8 cellular contexts compared by ENCODE assay signal in genomic region chrX:71067727-71068051, GRCh38. TPM values are rescaled to one million over a fixed set of nuclear protein-coding genes. Genes with fewer than 3 reads are reported as not detected.
DNase-seq lines count a peak whose midpoint lies in the region; ATAC-seq, FAIRE-seq and TF ChIP-seq lines count a peak whose summit lies in the region.

No MANE protein-coding gene starts in this region.

- ATAC-seq in HG02852 (IDR thresholded peaks at IDR 0.05; ENCODE audit: unreplicated experiment) (peak; percentile 0), GM19328 (IDR thresholded peaks at IDR 0.05; ENCODE audit: unreplicated experiment) (no peak)

- peaks cover 12% of the 10 kb centered on the region for H3K36me3 Mint-ChIP-seq in activated naive CD8-positive, alpha-beta T cell treated with anti-CD3 and anti-CD28 coated beads for 36 hours

- H4K20me1 ChIP-seq in BLaER1 (no peaks in the 10 kb centered on the region), keratinocyte (ENCODE audit: control insufficient read depth, extremely low read depth, insufficient read depth, low read length) (no peaks in the 10 kb centered on the region)

- no peak for TF ChIP-seq EP300 in stomach (IDR thresholded peaks at IDR 0.05)

- no peaks in the 10 kb centered on the region for H3K9me1 ChIP-seq in keratinocyte (ENCODE audit: control insufficient read depth, extremely low read depth, insufficient read depth, low read length)

- in situ Hi-C loops in ACHN (cut with HindIII; ENCODE audit: low pct_ligation_motif_present, low pct_unique_long_range_greater_than_20kb, low sequenced_read_pairs): no loop called here

- peak overlapping the region; percentile 52 for H3K27ac ChIP-seq in BLaER1
- peak overlapping the region; percentile 66 for H3K27ac ChIP-seq in keratinocyte (ENCODE audit: control insufficient read depth, insufficient read depth, low read length)
- H3K27ac ChIP-seq in stomach: peak overlapping the region; percentile 81 to 90 (median 84)

- peaks cover 32% of the 10 kb centered on the region for H3K79me2 ChIP-seq in keratinocyte (ENCODE audit: control insufficient read depth, insufficient read depth, low read length)

- H3K4me1 ChIP-seq in BLaER1: peaks cover 4% of the 10 kb centered on the region; the same call in 1 of the 2 replicates
- H3K4me1 ChIP-seq in keratinocyte (ENCODE audit: control insufficient read depth, extremely low read depth, insufficient read depth, low read length): peaks cover 4% of the 10 kb centered on the region
- H3K4me1 ChIP-seq in stomach: peaks cover 0 to 17% (median 6%) of the 10 kb centered on the region in 4 donors

- FAIRE-seq in keratinocyte (lab: Jason Lieb, UNC): no peak

- intact Hi-C loops in stomach (cut with DNase I; ENCODE audit: low total_unique reads): no loop called here

- TF ChIP-seq POLR2A in stomach (IDR thresholded peaks at IDR 0.05): no peak

- no peak for DNase-seq in activated naive CD8-positive, alpha-beta T cell treated with anti-CD3 and anti-CD28 coated beads for 36 hours
- DNase-seq in keratinocyte (ENCODE audit: low read depth, low spot score) (no peak), stomach (no peak), inferior parietal cortex (ENCODE audit: extremely low spot score) (no peak), ACHN (no peak)

- peaks cover 23% of the 10 kb centered on the region for H3K27me3 ChIP-seq in BLaER1
- H3K27me3 ChIP-seq in keratinocyte (ENCODE audit: control insufficient read depth, extremely low read depth, insufficient read depth, low read length): no peaks in the 10 kb centered on the region
- peaks cover 0 to 4% (median 0%) of the 10 kb centered on the region in 3 donors for H3K27me3 ChIP-seq in stomach

- H3K9me3 ChIP-seq in BLaER1 (no peaks in the 10 kb centered on the region), keratinocyte (ENCODE audit: control insufficient read depth, low read depth, low read length) (no peaks in the 10 kb centered on the region), stomach (no peaks in the 10 kb centered on the region)

- H3K4me3 Mint-ChIP-seq in activated naive CD8-positive, alpha-beta T cell treated with anti-CD3 and anti-CD28 coated beads for 36 hours: peak overlapping the region; percentile 99

- peak overlapping the region; percentile 64 for H3K4me2 ChIP-seq in BLaER1
- peak overlapping the region; percentile 43 for H3K4me2 ChIP-seq in keratinocyte (ENCODE audit: control insufficient read depth, extremely low read depth, insufficient read depth, low read depth, low read length)

- H2AFZ ChIP-seq in keratinocyte (ENCODE audit: control insufficient read depth, low read length): peak overlapping the region; percentile 61

- 1 to 40% (median 8%) methylated on average over 11 of the region's 11 CpGs for WGBS in stomach, 5 donors

- peak overlapping the region; percentile 97 for H3K27ac Mint-ChIP-seq in activated naive CD8-positive, alpha-beta T cell treated with anti-CD3 and anti-CD28 coated beads for 36 hours

- peak overlapping the region; percentile 73 for H3K4me3 ChIP-seq in BLaER1
- H3K4me3 ChIP-seq in keratinocyte (ENCODE audit: control insufficient read depth in 2 of 3, extremely low read depth in 1 of 3, insufficient read depth in 2 of 3, low read depth in 1 of 3, low read length in 3 of 3): peak overlapping the region; percentile 53 to 68 (median 57)
- peak overlapping the region; percentile 54 to 63 (median 59) for H3K4me3 ChIP-seq in stomach

- TF ChIP-seq CTCF in keratinocyte (optimal IDR thresholded peaks at IDR 0.05 in 1 of 3, IDR thresholded peaks at IDR 0.05 in 1 of 3, conservative IDR thresholded peaks at IDR 0.05 in 1 of 3; ENCODE audit: extremely low read depth in 1 of 3, insufficient read depth in 2 of 3, low read length in 3 of 3) (no peak), stomach (IDR thresholded peaks at IDR 0.05) (no peak)

- no peaks in the 10 kb centered on the region for H3K27me3 Mint-ChIP-seq in activated naive CD8-positive, alpha-beta T cell treated with anti-CD3 and anti-CD28 coated beads for 36 hours

- peak overlapping the region; percentile 79 for H3K9ac ChIP-seq in BLaER1
- H3K9ac ChIP-seq in keratinocyte (ENCODE audit: control insufficient read depth, extremely low read depth, insufficient read depth, low read length): peak overlapping the region; percentile 72

- H3K4me1 Mint-ChIP-seq in activated naive CD8-positive, alpha-beta T cell treated with anti-CD3 and anti-CD28 coated beads for 36 hours: peaks cover 11% of the 10 kb centered on the region

- H3K36me3 ChIP-seq in BLaER1: peaks cover 4% of the 10 kb centered on the region
- no peaks in the 10 kb centered on the region for H3K36me3 ChIP-seq in keratinocyte (ENCODE audit: control insufficient read depth in 2 of 2, extremely low read depth in 1 of 2, insufficient read depth in 2 of 2, low read length in 2 of 2)
- H3K36me3 ChIP-seq in stomach: peaks cover 0 to 3% (median 1%) of the 10 kb centered on the region in 4 donors

- dilution Hi-C loops in keratinocyte (cut with MboI; ENCODE audit: extremely low pct_ligation_motif_present, low sequenced_read_pairs): no loop called here

- H3K9me3 Mint-ChIP-seq in activated naive CD8-positive, alpha-beta T cell treated with anti-CD3 and anti-CD28 coated beads for 36 hours: no peaks in the 10 kb centered on the region

RNA-seq across cellular contexts. Expression of gene SNX12, which starts 0.4 kb away (rescaled TPM):
- total RNA-seq in activated naive CD8-positive, alpha-beta T cell treated with anti-CD3 and anti-CD28 coated beads for 36 hours: 10 to 100 TPM; 44.4 to 44.8 TPM
- polyA plus RNA-seq in keratinocyte (78.8 to 94.0 TPM (median 83.7 TPM) in 3 replicates), stomach (10 to 100 TPM; 30.9 to 48.3 (median 47.2) TPM)
- 43.5 TPM for polyA plus RNA-seq in keratinocyte (2011; ENCODE audit: low read depth)
- 82.5 and 90.0 TPM in 2 replicates for polyA plus RNA-seq in keratinocyte (2011; cell fraction: cytosol; rRNA removed)
- 50.4 and 54.8 TPM in 2 replicates for polyA plus RNA-seq in keratinocyte (2011; cell fraction: nucleus; rRNA removed)
- 43.6 and 82.8 TPM in 2 replicates for polyA plus RNA-seq in keratinocyte (2012; ENCODE audit: low replicate concordance)
- polyA minus RNA-seq in keratinocyte: 71.4 to 105 TPM (median 90.9 TPM) in 3 replicates
- 87.1 TPM for polyA minus RNA-seq in keratinocyte (2011; cell fraction: cytosol; rRNA and poly(A)+ RNA removed)
- 25.4 and 29.2 TPM in 2 replicates for polyA minus RNA-seq in keratinocyte (2011; cell fraction: nucleus; rRNA and poly(A)+ RNA removed)
- total RNA-seq in stomach: 10 to 100 TPM; 16.5 to 51.0 (median 47.3) TPM

RNA-seq across cellular contexts. Expression of gene FOXO4, which starts 28.0 kb away (rescaled TPM):
- 1 to 10 TPM; 6.0 to 7.8 TPM for total RNA-seq in activated naive CD8-positive, alpha-beta T cell treated with anti-CD3 and anti-CD28 coated beads for 36 hours
- 1.5 to 3.2 TPM (median 1.6 TPM) in 3 replicates for polyA plus RNA-seq in keratinocyte
- 3.3 TPM for polyA plus RNA-seq in keratinocyte (2011; ENCODE audit: low read depth)
- polyA plus RNA-seq in keratinocyte (2011; cell fraction: cytosol; rRNA removed): 1.9 and 2.4 TPM in 2 replicates
- 6.4 and 7.0 TPM in 2 replicates for polyA plus RNA-seq in keratinocyte (2011; cell fraction: nucleus; rRNA removed)
- polyA plus RNA-seq in keratinocyte (2012; ENCODE audit: low replicate concordance): 2.8 and 5.0 TPM in 2 replicates
- 1.5 to 6.5 TPM (median 2.3 TPM) in 3 replicates for polyA minus RNA-seq in keratinocyte
- 2.7 TPM for polyA minus RNA-seq in keratinocyte (2011; cell fraction: cytosol; rRNA and poly(A)+ RNA removed)
- polyA minus RNA-seq in keratinocyte (2011; cell fraction: nucleus; rRNA and poly(A)+ RNA removed): 1.2 and 1.4 TPM in 2 replicates
- total RNA-seq in stomach: 10 to 100 TPM in 1 of 5 donors, 1 to 10 TPM in 4; 3.1 to 31.4 (median 8.1) TPM
- polyA plus RNA-seq in stomach: 10 to 100 TPM in 2 of 3 donors, 1 to 10 TPM in 1; 6.4 to 15.7 (median 12.1) TPM

RNA-seq across cellular contexts. Expression of gene CXorf65, which starts 38.9 kb away (rescaled TPM):
- total RNA-seq in activated naive CD8-positive, alpha-beta T cell treated with anti-CD3 and anti-CD28 coated beads for 36 hours: 10 to 100 TPM in 1 of 2 experiments, 1 to 10 TPM in 1; 6.7 to 10.4 TPM
- not detected in 3 replicates for polyA plus RNA-seq in keratinocyte
- not detected for polyA plus RNA-seq in keratinocyte (2011; ENCODE audit: low read depth)
- polyA plus RNA-seq in keratinocyte (2011; cell fraction: cytosol; rRNA removed): not detected in 2 replicates
- not detected in 2 replicates for polyA plus RNA-seq in keratinocyte (2011; cell fraction: nucleus; rRNA removed)
- polyA plus RNA-seq in keratinocyte (2012; ENCODE audit: low replicate concordance): not detected in 2 replicates
- polyA minus RNA-seq in keratinocyte: not detected in 3 replicates
- polyA minus RNA-seq in keratinocyte (2011; cell fraction: cytosol; rRNA and poly(A)+ RNA removed): not detected
- polyA minus RNA-seq in keratinocyte (2011; cell fraction: nucleus; rRNA and poly(A)+ RNA removed): not detected in 2 replicates
- total RNA-seq in stomach: not detected
- polyA plus RNA-seq in stomach: under 1 TPM in 1 of 3 donors, not detected in 2; 0.43 TPM

RNA-seq across cellular contexts. Expression of gene IL2RG, which starts 43.7 kb away (rescaled TPM):
- 100 to 1,000 TPM; 231 to 241 TPM for total RNA-seq in activated naive CD8-positive, alpha-beta T cell treated with anti-CD3 and anti-CD28 coated beads for 36 hours
- polyA plus RNA-seq in keratinocyte (0.12 to 0.42 TPM (median 0.26 TPM) in 3 replicates), stomach (10 to 100 TPM in 1 of 3 donors, 1 to 10 TPM in 2; 6.7 to 10.4 (median 9.9) TPM)
- 0.66 TPM for polyA plus RNA-seq in keratinocyte (2011; ENCODE audit: low read depth)
- 0.09 and 0.21 TPM in 2 replicates for polyA plus RNA-seq in keratinocyte (2011; cell fraction: cytosol; rRNA removed)
- 0.25 and 0.40 TPM in 2 replicates for polyA plus RNA-seq in keratinocyte (2011; cell fraction: nucleus; rRNA removed)
- 0.15 and 0.66 TPM in 2 replicates for polyA plus RNA-seq in keratinocyte (2012; ENCODE audit: low replicate concordance)
- 5.9 TPM in 1 of 3 replicates, not detected in the others for polyA minus RNA-seq in keratinocyte
- polyA minus RNA-seq in keratinocyte (2011; cell fraction: cytosol; rRNA and poly(A)+ RNA removed): not detected
- not detected in 2 replicates for polyA minus RNA-seq in keratinocyte (2011; cell fraction: nucleus; rRNA and poly(A)+ RNA removed)
- total RNA-seq in stomach: 10 to 100 TPM in 2 of 5 donors, 1 to 10 TPM in 2, under 1 TPM in 1; 0.89 to 11.2 (median 8.2) TPM

RNA-seq across cellular contexts. Expression of gene MED12, which starts 50.7 kb away (rescaled TPM):
- total RNA-seq in activated naive CD8-positive, alpha-beta T cell treated with anti-CD3 and anti-CD28 coated beads for 36 hours: 10 to 100 TPM; 43.4 to 46.4 TPM
- 4.2 to 7.1 TPM (median 4.5 TPM) in 3 replicates for polyA plus RNA-seq in keratinocyte
- 9.7 TPM for polyA plus RNA-seq in keratinocyte (2011; ENCODE audit: low read depth)
- 4.0 and 4.4 TPM in 2 replicates for polyA plus RNA-seq in keratinocyte (2011; cell fraction: cytosol; rRNA removed)
- polyA plus RNA-seq in keratinocyte (2011; cell fraction: nucleus; rRNA removed): 29.0 and 37.2 TPM in 2 replicates
- polyA plus RNA-seq in keratinocyte (2012; ENCODE audit: low replicate concordance): 7.5 and 8.8 TPM in 2 replicates
- polyA minus RNA-seq in keratinocyte: 17.6 to 143 TPM (median 35.8 TPM) in 3 replicates
- 14.6 TPM for polyA minus RNA-seq in keratinocyte (2011; cell fraction: cytosol; rRNA and poly(A)+ RNA removed)
- polyA minus RNA-seq in keratinocyte (2011; cell fraction: nucleus; rRNA and poly(A)+ RNA removed): 30.2 and 54.8 TPM in 2 replicates
- total RNA-seq in stomach: 10 to 100 TPM; 20.7 to 53.3 (median 36.2) TPM
- 1 to 10 TPM; 6.2 to 9.5 (median 8.2) TPM for polyA plus RNA-seq in stomach

Comparison
In these comparisons a context has a peak if more than half of its experiments do, and no peak if none do; other contexts are left out.
1. RNA of gene CXorf65, which starts 38.9 kb away (total RNA-seq): 6.7 to 10.4 TPM in activated naive CD8-positive, alpha-beta T cell treated with anti-CD3 and anti-CD28 coated beads for 36 hours; not detected in stomach; every median in the first group is over 4 times any median in the second.
2. Peak in every context shown above with its lines, with median percentiles within 50 percentile points of each other: H3K27ac ChIP-seq and H3K4me3 ChIP-seq.